8 cellular contexts compared by ENCODE assay signal in the genomic region with DNA sequence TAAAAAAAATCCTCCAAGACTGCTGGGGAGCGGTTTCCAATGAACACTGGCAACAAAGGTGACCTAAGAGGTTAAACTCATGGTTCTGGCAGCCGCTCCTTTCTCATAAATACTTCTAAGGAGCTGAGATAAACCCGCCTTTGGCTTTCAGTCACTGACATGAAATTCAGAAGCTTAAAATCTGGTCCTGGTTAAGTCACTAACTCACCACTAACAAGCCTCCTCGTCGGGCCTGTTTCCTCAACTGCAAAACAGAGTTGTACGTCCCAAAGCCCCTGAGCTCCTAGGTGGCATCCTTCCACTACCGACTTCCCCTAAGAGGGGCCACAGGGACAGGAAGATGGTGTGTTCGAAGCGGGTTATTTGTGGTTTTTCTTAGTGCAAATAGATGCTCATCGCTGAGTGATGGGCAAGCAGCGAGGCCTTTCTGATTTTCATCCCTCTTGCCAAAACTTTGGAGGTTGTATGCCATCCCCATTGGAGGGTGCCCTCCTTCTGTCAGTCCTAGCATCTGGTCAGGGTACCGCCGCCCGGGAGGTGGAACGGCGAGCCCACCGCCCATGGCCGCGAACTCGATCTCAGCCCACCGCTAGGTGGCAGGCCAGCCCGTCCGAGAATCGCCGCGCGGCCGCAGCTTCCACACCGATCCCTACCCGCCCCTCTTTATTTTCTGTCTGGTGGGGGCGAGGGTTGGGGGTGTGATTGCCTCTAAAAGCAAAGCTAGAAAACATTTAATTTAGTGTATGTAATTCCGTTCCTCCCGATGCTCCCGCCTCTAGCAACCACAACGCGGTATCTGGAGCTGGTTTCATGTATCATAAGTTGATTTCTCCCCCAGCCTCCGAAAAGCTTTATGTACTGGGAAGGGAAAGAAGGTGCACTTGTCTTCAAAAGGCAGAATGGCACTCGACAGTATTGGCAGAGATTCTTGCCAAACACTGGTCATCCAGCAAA. TPM values are rescaled to one million over a fixed set of nuclear protein-coding genes. Genes with fewer than 3 reads are reported as not detected.
A peak's percentile ranks its signal among the peaks of the same experiment; 100 is the strongest.
DNase-seq lines count a peak whose midpoint lies in the region; ATAC-seq and TF ChIP-seq lines count a peak whose summit lies in the region.

No MANE protein-coding gene starts in this region.

- H3K27me3 ChIP-seq in stomach smooth muscle (ENCODE audit: control insufficient read depth in 1 of 2, insufficient read depth in 2 of 2, low read length in 2 of 2): no peaks in the 10 kb centered on the region

- H3K4me2 ChIP-seq in OCI-LY7 (ENCODE audit: low read length): peak overlapping the region; percentile 93

- H3K9me3 Mint-ChIP-seq in activated T-helper 2 cell treated with anti-CD3 and anti-CD28 coated beads, Interferon-gamma antibody, Interleukin-2, Interleukin-4, amounts not matched to agents 10 μg/mL and 5 μg/mL and 100 μg/mL, durations not matched to agents 14 hours and 24 hours and 36 hours: no peaks in the 10 kb centered on the region
- H3K9me3 Mint-ChIP-seq in naive B cell: no peaks in the 10 kb centered on the region

- peak overlapping the region; percentile 96 to 100 for H3K9ac ChIP-seq in stomach smooth muscle (ENCODE audit: low read length in 2 of 2)

- H3K36me3 Mint-ChIP-seq in activated T-helper 2 cell treated with anti-CD3 and anti-CD28 coated beads, Interferon-gamma antibody, Interleukin-2, Interleukin-4, amounts not matched to agents 10 μg/mL and 5 μg/mL and 100 μg/mL, durations not matched to agents 14 hours and 24 hours and 36 hours (ENCODE audit: low read depth): peaks cover 3% of the 10 kb centered on the region
- no peaks in the 10 kb centered on the region for H3K36me3 Mint-ChIP-seq in naive B cell

- H3K4me3 Mint-ChIP-seq in activated T-helper 2 cell treated with anti-CD3 and anti-CD28 coated beads, Interferon-gamma antibody, Interleukin-2, Interleukin-4, amounts not matched to agents 10 μg/mL and 5 μg/mL and 100 μg/mL, durations not matched to agents 14 hours and 24 hours and 36 hours (ENCODE audit: low read depth): peak overlapping the region; percentile 94
- H3K4me3 Mint-ChIP-seq in naive B cell: peak overlapping the region; percentile 88 to 100 (median 98)

- H3K4me3 ChIP-seq in AG09309 (ENCODE audit: control insufficient read depth, low read depth, low read length): peak overlapping the region; percentile 65
- H3K4me3 ChIP-seq in OCI-LY7 (ENCODE audit: low read depth, low read length, poor library complexity, severe bottlenecking): peak overlapping the region; percentile 86
- peak overlapping the region; percentile 99 for H3K4me3 ChIP-seq in fibroblast of mammary gland (ENCODE audit: control insufficient read depth, low read depth, low read length)
- peak overlapping the region; percentile 91 to 93 for H3K4me3 ChIP-seq in stomach smooth muscle (ENCODE audit: low read length in 2 of 2)

- peak overlapping the region; percentile 90 for H3K27ac ChIP-seq in OCI-LY7 (ENCODE audit: low read depth, low read length, poor library complexity, severe bottlenecking)
- H3K27ac ChIP-seq in stomach smooth muscle (ENCODE audit: low read length): peak overlapping the region; percentile 100

- H3K27ac Mint-ChIP-seq in activated T-helper 2 cell treated with anti-CD3 and anti-CD28 coated beads, Interferon-gamma antibody, Interleukin-2, Interleukin-4, amounts not matched to agents 10 μg/mL and 5 μg/mL and 100 μg/mL, durations not matched to agents 14 hours and 24 hours and 36 hours: peak overlapping the region; percentile 99
- peak overlapping the region; percentile 59 to 99 (median 92) for H3K27ac Mint-ChIP-seq in naive B cell

- peaks cover 39% of the 10 kb centered on the region for H3K4me1 Mint-ChIP-seq in activated T-helper 2 cell treated with anti-CD3 and anti-CD28 coated beads, Interferon-gamma antibody, Interleukin-2, Interleukin-4, amounts not matched to agents 10 μg/mL and 5 μg/mL and 100 μg/mL, durations not matched to agents 14 hours and 24 hours and 36 hours (ENCODE audit: low read depth)
- peaks cover 60 to 78% (median 71%) of the 10 kb centered on the region in 3 donors for H3K4me1 Mint-ChIP-seq in naive B cell

- CTCF ChIA-PET in OCI-LY7 (lab: Charles Lee; ENCODE audit: unreplicated experiment): interaction anchor here (0.6 to 1.8 kb wide), 30 partner anchors 9 to 1214 kb away, joined by 3 to 10 read pairs (median 3); no protein-coding TSS in a partner anchor

- H3K9me3 ChIP-seq in OCI-LY7 (ENCODE audit: low read length): no peaks in the 10 kb centered on the region
- H3K9me3 ChIP-seq in stomach smooth muscle (ENCODE audit: control insufficient read depth in 2 of 2, low read length in 2 of 2): no peaks in the 10 kb centered on the region

- POLR2A ChIA-PET in OCI-LY7 (lab: Charles Lee): interaction anchor here (0.6 to 13.4 kb wide), 24 partner anchors 9 to 1214 kb away, joined by 3 to 531 read pairs (median 4); no protein-coding TSS in a partner anchor

- peaks cover 9% of the 10 kb centered on the region for H3K27me3 Mint-ChIP-seq in activated T-helper 2 cell treated with anti-CD3 and anti-CD28 coated beads, Interferon-gamma antibody, Interleukin-2, Interleukin-4, amounts not matched to agents 10 μg/mL and 5 μg/mL and 100 μg/mL, durations not matched to agents 14 hours and 24 hours and 36 hours (ENCODE audit: low read depth)
- no peaks in the 10 kb centered on the region for H3K27me3 Mint-ChIP-seq in naive B cell

- H3K79me2 ChIP-seq in OCI-LY7 (ENCODE audit: insufficient read depth, low read depth, low read length): peaks cover 100% of the 10 kb centered on the region

- H3K4me1 ChIP-seq in OCI-LY7 (ENCODE audit: insufficient read depth, low read length, poor library complexity, severe bottlenecking): peaks cover 49% of the 10 kb centered on the region
- peaks cover 60% of the 10 kb centered on the region for H3K4me1 ChIP-seq in stomach smooth muscle (ENCODE audit: control insufficient read depth, insufficient read depth, low read length)

- intact Hi-C loops in OCI-LY7 (cut with micrococcal nuclease; ENCODE audit: unreplicated experiment): loop anchor here (1.0 to 5.0 kb wide), 7 partner anchors 477 to 1214 kb away; no protein-coding TSS in a partner anchor
- intact Hi-C loops in activated T-helper 2 cell treated with anti-CD3 and anti-CD28 coated beads, Interferon-gamma antibody, Interleukin-2, Interleukin-4, amounts not matched to agents 10 μg/mL and 5 μg/mL and 100 μg/mL, durations not matched to agents 14 hours and 24 hours and 36 hours (cut with micrococcal nuclease): loop anchor here (1.0 to 10.0 kb wide), 10 partner anchors 702 to 1567 kb away; no protein-coding TSS in a partner anchor

- DNase-seq in AG09309 (ENCODE audit: low read depth): peak; percentile 96
- peak; percentile 50 for DNase-seq in H4 (ENCODE audit: low spot score)
- peak; percentile 76 for DNase-seq in OCI-LY7 (ENCODE audit: low spot score)
- peak; percentile 63 for DNase-seq in activated T-helper 2 cell treated with anti-CD3 and anti-CD28 coated beads, Interferon-gamma antibody, Interleukin-2, Interleukin-4, amounts not matched to agents 10 μg/mL and 5 μg/mL and 100 μg/mL, durations not matched to agents 14 hours and 24 hours and 36 hours (ENCODE audit: low spot score)
- DNase-seq in fibroblast of mammary gland (ENCODE audit: low read depth): peak; percentile 91
- DNase-seq in naive B cell: peak; percentile 63

- TF ChIP-seq CTCF in AG09309 (IDR thresholded peaks at IDR 0.05; ENCODE audit: control insufficient read depth, insufficient read depth, low read depth, low read length, missing control alignments) (peak; percentile 86), OCI-LY7 (conservative IDR thresholded peaks at IDR 0.05; ENCODE audit: low read length) (peak; percentile 94), fibroblast of mammary gland (conservative IDR thresholded peaks at IDR 0.05; ENCODE audit: control insufficient read depth, insufficient read depth, low read depth, low read length) (peak; percentile 57)

- H3K36me3 ChIP-seq in OCI-LY7 (ENCODE audit: insufficient read depth, low read length) (peaks cover 92% of the 10 kb centered on the region), stomach smooth muscle (ENCODE audit: control insufficient read depth in 2 of 2, insufficient read depth in 2 of 2, low read length in 2 of 2) (no peaks in the 10 kb centered on the region)

- H2AFZ ChIP-seq in OCI-LY7 (ENCODE audit: low read length): no peak overlapping the region

- no TSS peak for BruUV-seq in OCI-LY7 (replicated peaks; lab: Mats Ljungman, UMichigan)

- peaks cover 39% of the 10 kb centered on the region for H4K20me1 ChIP-seq in OCI-LY7 (ENCODE audit: insufficient read depth, low read length)

- ATAC-seq in naive B cell (ENCODE audit: low read depth in 2 of 2) (peak; percentile 18), HG03469 (IDR thresholded peaks at IDR 0.05; ENCODE audit: unreplicated experiment) (no peak)

- H3K9me2 ChIP-seq in OCI-LY7 (ENCODE audit: insufficient read depth, low read length): no peaks in the 10 kb centered on the region

RNA-seq across cellular contexts. Expression of a gene that starts 4.5 kb away (rescaled TPM):
- total RNA-seq in H4 (2014; rRNA removed; shearing (Covaris generic)): 5.8 and 9.0 TPM in 2 replicates
- total RNA-seq in OCI-LY7 (2014; rRNA removed; shearing (Covaris generic)): 62.4 and 65.6 TPM in 2 replicates
- 251 and 256 TPM in 2 replicates for total RNA-seq in OCI-LY7 (2022)
- 12.0 and 16.5 TPM in 2 replicates for total RNA-seq in activated T-helper 2 cell treated with anti-CD3 and anti-CD28 coated beads, Interferon-gamma antibody, Interleukin-2, Interleukin-4, amounts not matched to agents 10 μg/mL and 5 μg/mL and 100 μg/mL, durations not matched to agents 14 hours and 24 hours and 36 hours
- 10 to 100 TPM; 20.7 to 39.3 (median 31.9) TPM for polyA plus RNA-seq in naive B cell (ENCODE audit: low read depth in 6 of 6)

RNA-seq across cellular contexts. Expression of a gene that starts 38.4 kb away (rescaled TPM):
- total RNA-seq in H4 (2014; rRNA removed; shearing (Covaris generic)): not detected in 2 replicates
- total RNA-seq in OCI-LY7 (2014; rRNA removed; shearing (Covaris generic)): not detected in 2 replicates
- not detected in 2 replicates for total RNA-seq in OCI-LY7 (2022)
- total RNA-seq in activated T-helper 2 cell treated with anti-CD3 and anti-CD28 coated beads, Interferon-gamma antibody, Interleukin-2, Interleukin-4, amounts not matched to agents 10 μg/mL and 5 μg/mL and 100 μg/mL, durations not matched to agents 14 hours and 24 hours and 36 hours: not detected in 2 replicates
- not detected for polyA plus RNA-seq in naive B cell (ENCODE audit: low read depth in 6 of 6)
